Comparison of ENCODE assay signal across 11 cellular contexts in the genomic region with DNA sequence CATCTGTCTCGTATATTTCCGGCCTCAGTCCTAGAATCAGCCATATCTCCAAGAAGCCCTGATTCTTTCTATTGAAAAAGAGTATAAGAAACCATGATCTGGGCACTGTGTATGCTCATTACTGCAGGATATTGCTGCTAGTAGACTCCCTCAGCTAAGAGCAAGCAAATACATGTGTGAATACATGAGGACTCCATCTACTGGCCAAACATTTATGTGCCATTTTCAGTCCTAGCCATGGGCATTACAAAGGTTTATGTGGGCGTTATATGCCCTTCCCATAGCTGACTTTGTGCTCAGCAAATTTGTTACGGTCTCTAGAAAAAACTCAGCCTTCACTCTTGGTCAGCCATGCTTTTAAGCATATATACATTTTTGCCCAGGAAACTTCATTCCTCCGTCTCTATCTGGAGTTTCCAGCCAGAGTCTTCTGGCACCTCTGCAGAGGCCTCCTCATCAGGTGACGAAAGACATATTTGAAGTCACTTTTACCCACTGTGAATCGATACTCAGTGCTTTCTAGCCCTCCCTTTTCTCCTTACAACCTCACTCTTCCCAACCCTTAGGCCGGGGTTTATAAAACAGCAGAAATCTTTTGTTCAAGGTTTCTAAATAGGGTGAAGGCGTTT.
A peak's percentile ranks its signal among the peaks of the same experiment; 100 is the strongest.
DNase-seq lines count a peak whose midpoint lies in the region; ATAC-seq and TF ChIP-seq lines count a peak whose summit lies in the region.
"Had no signal": no experiment of that assay in that cellular context is flagged by ENCODE, and none has a peak within 500 bp of the region (broad histone marks: within the 10 kb centered on the region; RNA-seq: fewer than 3 reads in every experiment).

No MANE protein-coding gene starts in this region.

- intact Hi-C loops in thyroid gland (cut with DNase I): no loop called here

- no peaks in the 10 kb centered on the region for H3K36me3 Mint-ChIP-seq in osteocyte (ENCODE audit: unreplicated experiment)

- H3K27ac Mint-ChIP-seq in osteocyte (ENCODE audit: unreplicated experiment): no peak overlapping the region

- no peaks in the 10 kb centered on the region for H3K9me3 ChIP-seq in thyroid gland
- H3K9me3 ChIP-seq: tibial artery had no signal

- no peak for ATAC-seq in HG03196 (IDR thresholded peaks at IDR 0.05; ENCODE audit: unreplicated experiment)
- no peak for ATAC-seq in GM18909 (IDR thresholded peaks at IDR 0.05; ENCODE audit: poor library complexity, unreplicated experiment)

- no peaks in the 10 kb centered on the region for H3K36me3 ChIP-seq in thyroid gland
- H3K36me3 ChIP-seq: tibial artery had no signal

- no peaks in the 10 kb centered on the region for H3K27me3 ChIP-seq in thyroid gland
- H3K27me3 ChIP-seq: tibial artery had no signal

- H3K4me1 ChIP-seq in thyroid gland: no peaks in the 10 kb centered on the region
- H3K4me1 ChIP-seq: tibial artery had no signal

- H3K4me3 Mint-ChIP-seq in osteocyte (ENCODE audit: unreplicated experiment): no peak overlapping the region

- DNase-seq in NCI-H1417 (lab: John Stamatoyannopoulos, UW) (peak in 2 of 3 experiments; percentile 42 to 57), NCI-H1417 treated with DMSO at 0.1 percent for 48 hours (lab: John Stamatoyannopoulos, UW) (no peak), NCI-H2081 treated with DMSO at 0.1 percent for 48 hours (lab: John Stamatoyannopoulos, UW) (peak; percentile 47), osteocyte (ENCODE audit: extremely low spot score, unreplicated experiment) (no peak), thyroid gland (no peak)
- DNase-seq: effector CD8-positive, alpha-beta T cell; tibial artery had no signal

- peak overlapping the region; percentile 49 for H3K27ac ChIP-seq in VCaP
- H3K27ac ChIP-seq in thyroid gland: no peak overlapping the region
- H3K27ac ChIP-seq: tibial artery had no signal

- no peak for TF ChIP-seq POLR2A in thyroid gland (IDR thresholded peaks at IDR 0.05)

- H3K4me3 ChIP-seq in thyroid gland (replicated peaks in 1 of 3): no peak overlapping the region
- H3K4me3 ChIP-seq: lung, tibial artery had no signal

- WGBS in thyroid gland, 2 donors: 57 to 74% methylated on average over 9 of the region's 9 CpGs

- peaks cover 14% of the 10 kb centered on the region for H3K27me3 Mint-ChIP-seq in osteocyte (ENCODE audit: unreplicated experiment)

- no peaks in the 10 kb centered on the region for H3K4me1 Mint-ChIP-seq in osteocyte (ENCODE audit: unreplicated experiment)

- H3K9me3 Mint-ChIP-seq in osteocyte (ENCODE audit: unreplicated experiment): no peaks in the 10 kb centered on the region

- TF ChIP-seq CTCF in VCaP (conservative IDR thresholded peaks at IDR 0.05) (peak; percentile 58), osteocyte (IDR thresholded peaks at IDR 0.05) (peak; percentile 45), thyroid gland (IDR thresholded peaks at IDR 0.05) (no peak)

Comparison
In these comparisons a context has a peak if more than half of its experiments do, and no peak if none do; other contexts are left out.
1. DNase-seq: peak in NCI-H1417 (2 of 3) and NCI-H2081 treated with DMSO at 0.1 percent for 48 hours (single experiment); none in NCI-H1417 treated with DMSO at 0.1 percent for 48 hours (single experiment), osteocyte (single experiment) and thyroid gland (0 of 2).
2. CTCF ChIP-seq: peak in VCaP (single experiment) and osteocyte (single experiment); none in thyroid gland (0 of 6).